ENCODE assay signal across 8 cellular contexts in the genomic region with DNA sequence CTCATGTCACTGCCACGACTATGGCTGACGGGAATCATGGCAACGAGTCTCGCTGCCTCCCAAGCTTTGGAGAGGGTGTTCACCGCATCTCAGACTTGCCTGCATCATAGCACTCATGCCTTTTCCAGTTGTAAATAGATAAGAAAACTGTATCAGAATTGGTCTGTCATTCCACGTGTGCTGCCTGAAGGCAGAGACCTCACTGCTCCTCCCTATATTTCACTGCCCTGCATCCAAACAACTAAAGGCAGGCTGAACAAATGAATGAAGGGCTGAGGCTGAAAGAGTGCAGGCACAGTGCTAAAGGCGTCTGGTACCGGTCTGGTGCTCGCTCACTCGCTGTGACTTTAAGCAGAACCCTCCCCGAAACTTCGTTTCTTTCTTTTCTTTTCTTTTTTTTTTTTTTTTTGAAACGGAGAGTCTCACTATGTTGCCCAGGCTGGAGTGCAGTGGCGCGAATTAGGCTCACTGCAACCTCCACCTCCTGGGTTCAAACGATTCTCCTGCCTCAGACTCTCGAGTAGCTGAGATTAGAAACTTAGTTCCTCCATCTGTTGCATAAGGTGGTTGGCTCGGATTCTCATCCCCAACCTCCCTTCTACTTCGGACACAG. TPM values are rescaled to one million over a fixed set of nuclear protein-coding genes. Genes with fewer than 3 reads are reported as not detected.
DNase-seq lines count a peak whose midpoint lies in the region; ATAC-seq, FAIRE-seq and TF ChIP-seq lines count a peak whose summit lies in the region.

No MANE protein-coding gene starts in this region.

- TF ChIP-seq CTCF in tibial artery (IDR thresholded peaks at IDR 0.05): no peak

- no peaks in the 10 kb centered on the region for H3K9me3 ChIP-seq in adipocyte (ENCODE audit: control insufficient read depth, low read length)
- no peaks in the 10 kb centered on the region for H3K9me3 ChIP-seq in tibial artery

- H3K4me3 ChIP-seq in adipocyte (ENCODE audit: low read length) (peak overlapping the region; percentile 95), tibial artery (peak overlapping the region; percentile 61 to 78)

- H3K36me3 ChIP-seq in adipocyte (ENCODE audit: control insufficient read depth, insufficient read depth, low read length, severe bottlenecking) (peaks cover 5% of the 10 kb centered on the region), tibial artery (peaks cover 2 to 6% (median 3%) of the 10 kb centered on the region in 3 donors)

- DNase-seq in GM12891 (ENCODE audit: insufficient read length, low spot score) (no peak), adipocyte (ENCODE audit: low read depth) (no peak), kidney tubule cell (ENCODE audit: low spot score) (peak; percentile 5), tibial artery (no peak), HTR-8/SVneo (ENCODE audit: insufficient read length, low spot score) (no peak), pons (ENCODE audit: low spot score) (no peak), NCI-H187 treated with DMSO at 0.1 percent for 48 hours (lab: John Stamatoyannopoulos, UW) (no peak)

- intact Hi-C loops in tibial artery (cut with DNase I; ENCODE audit: low total_unique reads): no loop called here

- peak overlapping the region; percentile 96 for H3K9ac ChIP-seq in adipocyte (ENCODE audit: low read length)

- TF ChIP-seq POLR2A in GM12891 (IDR thresholded peaks at IDR 0.05; ENCODE audit: low read depth, low read length): no peak

- peaks cover 12% of the 10 kb centered on the region for H3K4me1 ChIP-seq in adipocyte (ENCODE audit: control insufficient read depth, insufficient read depth, low read length)
- H3K4me1 ChIP-seq in tibial artery: peaks cover 0 to 37% (median 12%) of the 10 kb centered on the region in 4 donors

- H3K27ac ChIP-seq in tibial artery: peak overlapping the region; percentile 63 to 71

- peak; percentile 49 for ATAC-seq in HG03025 (IDR thresholded peaks at IDR 0.05; ENCODE audit: low FRiP score, unreplicated experiment)

- peak; percentile 45 for FAIRE-seq in GM12891 (lab: Jason Lieb, UNC)
- no peak for FAIRE-seq in HTR-8/SVneo (lab: Jason Lieb, UNC)

- H3K27me3 ChIP-seq in adipocyte (replicated peaks; ENCODE audit: control insufficient read depth, insufficient read depth, low read length) (no peaks in the 10 kb centered on the region), tibial artery (no peaks in the 10 kb centered on the region)

TF ChIP-seq in GM12891, 5 proteins besides CTCF, POLR2A, EP300 and RAD21:
- TF ChIP-seq SPI1 (IDR thresholded peaks at IDR 0.05; ENCODE audit: low read depth, low read length) (no peak), TAF1 (IDR thresholded peaks at IDR 0.05; ENCODE audit: low read depth, low read length) (no peak), PAX5 (IDR thresholded peaks at IDR 0.05; ENCODE audit: insufficient read depth, low read length, severe bottlenecking) (no peak), POLR2AphosphoS5 (IDR thresholded peaks at IDR 0.05; ENCODE audit: low read depth, low read length) (no peak), POU2F2 (IDR thresholded peaks at IDR 0.05; ENCODE audit: low read depth, low read length) (no peak)

RNA-seq across cellular contexts. Expression of gene EIF2B3, which starts 0.5 kb away (rescaled TPM):
- 26.4 TPM for polyA plus RNA-seq in GM12891 (2012; ENCODE audit: low read depth, missing spikeins)

RNA-seq across cellular contexts. Expression of gene HECTD3, which starts 25.3 kb away (rescaled TPM):
- 21.8 TPM for polyA plus RNA-seq in GM12891 (2012; ENCODE audit: low read depth, missing spikeins)

RNA-seq across cellular contexts. Expression of gene UROD, which starts 26.2 kb away (rescaled TPM):
- 79.5 TPM for polyA plus RNA-seq in GM12891 (2012; ENCODE audit: low read depth, missing spikeins)
